In the genomic region with DNA sequence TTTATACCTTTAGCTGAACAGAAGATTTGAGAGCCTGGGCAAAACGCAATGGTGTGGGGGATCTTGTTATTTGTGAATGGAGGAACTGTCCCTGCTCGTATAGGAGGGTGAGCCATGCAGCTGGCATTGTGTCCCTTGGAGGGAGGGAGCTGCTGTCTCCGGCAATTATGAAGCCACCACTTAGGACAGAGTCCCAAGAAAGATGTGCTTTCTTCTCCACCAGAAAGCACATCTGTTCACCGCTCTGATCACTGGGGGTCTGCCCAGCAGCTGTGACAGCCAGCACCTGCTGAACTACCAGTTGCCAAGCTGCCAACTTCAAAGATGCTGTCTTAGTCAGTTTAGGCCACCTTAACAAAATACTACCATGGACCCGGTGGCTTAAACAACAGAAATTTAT, we compare ENCODE assay signal across 17 cellular contexts.
DNase-seq lines count a peak whose midpoint lies in the region; ATAC-seq and TF ChIP-seq lines count a peak whose summit lies in the region.
"Had no signal": no experiment of that assay in that cellular context is flagged by ENCODE, and none has a peak within 500 bp of the region (broad histone marks: within the 10 kb centered on the region; RNA-seq: fewer than 3 reads in every experiment).

No MANE protein-coding gene starts in this region.

- H2BK15ac ChIP-seq in mesendoderm (replicated peaks; ENCODE audit: low read depth): no peak overlapping the region

- H3K4me1 Mint-ChIP-seq in activated naive CD8-positive, alpha-beta T cell (ENCODE audit: low read depth): peaks cover 23% of the 10 kb centered on the region
- peaks cover 18% of the 10 kb centered on the region for H3K4me1 Mint-ChIP-seq in activated naive CD8-positive, alpha-beta T cell treated with anti-CD3 and anti-CD28 coated beads, Interleukin-2, amount 50 U/mL, for 24 hours
- H3K4me1 Mint-ChIP-seq in T-cell: peaks cover 22 to 33% (median 24%) of the 10 kb centered on the region in 3 donors

- no peak overlapping the region for H3K4me3 Mint-ChIP-seq in activated naive CD8-positive, alpha-beta T cell
- no peak overlapping the region for H3K4me3 Mint-ChIP-seq in activated naive CD8-positive, alpha-beta T cell treated with anti-CD3 and anti-CD28 coated beads, Interleukin-2, amount 50 U/mL, for 24 hours
- no peak overlapping the region for H3K4me3 Mint-ChIP-seq in T-cell
- H3K4me3 Mint-ChIP-seq: neural progenitor cell had no signal

- H3K4me2 ChIP-seq in mesendoderm (ENCODE audit: low read length): no peak overlapping the region
- H3K4me2 ChIP-seq in PC-9: no peak overlapping the region
- H3K4me2 ChIP-seq: neural progenitor cell had no signal

- no peaks in the 10 kb centered on the region for H3K36me3 ChIP-seq in mesendoderm (ENCODE audit: control insufficient read depth, insufficient read depth, low read length)
- H3K36me3 ChIP-seq in uterus: no peaks in the 10 kb centered on the region
- no peaks in the 10 kb centered on the region for H3K36me3 ChIP-seq in PC-9 (ENCODE audit: low read depth)
- H3K36me3 ChIP-seq: neural progenitor cell had no signal

- peaks cover 8% of the 10 kb centered on the region for H3K36me3 Mint-ChIP-seq in activated naive CD8-positive, alpha-beta T cell
- H3K36me3 Mint-ChIP-seq in activated naive CD8-positive, alpha-beta T cell treated with anti-CD3 and anti-CD28 coated beads, Interleukin-2, amount 50 U/mL, for 24 hours (ENCODE audit: low read depth): peaks cover 2% of the 10 kb centered on the region
- H3K36me3 Mint-ChIP-seq in T-cell: peaks cover 22% of the 10 kb centered on the region
- H3K36me3 Mint-ChIP-seq: neural progenitor cell had no signal

- no peak overlapping the region for H3K23ac ChIP-seq in mesendoderm (ENCODE audit: low read length)

- H3K4me1 ChIP-seq in mesendoderm (ENCODE audit: control insufficient read depth, low read depth, low read length): peaks cover 7% of the 10 kb centered on the region
- H3K4me1 ChIP-seq in uterus: peaks cover 0 to 10% of the 10 kb centered on the region in 2 donors
- no peaks in the 10 kb centered on the region for H3K4me1 ChIP-seq in PC-9 (replicated peaks; ENCODE audit: insufficient read depth)

- H3K9me3 ChIP-seq in uterus: no peaks in the 10 kb centered on the region
- H3K9me3 ChIP-seq in PC-9 (ENCODE audit: insufficient read depth, low read depth): no peaks in the 10 kb centered on the region

- no peak overlapping the region for H3K4me3 ChIP-seq in mesendoderm (ENCODE audit: low read length)
- H3K4me3 ChIP-seq in uterus: no peak overlapping the region
- no peak overlapping the region for H3K4me3 ChIP-seq in PC-9
- H3K4me3 ChIP-seq: K562, neural progenitor cell had no signal

- no peak overlapping the region for H2BK120ac ChIP-seq in mesendoderm (ENCODE audit: low read depth, low read length)

- H3K56ac ChIP-seq in mesendoderm (ENCODE audit: low read length): peak overlapping the region; percentile 25

- BruUV-seq in PC-9 (replicated peaks; lab: Mats Ljungman, UMichigan): no TSS peak

- H3K9ac ChIP-seq in mesendoderm (ENCODE audit: low read length): no peak overlapping the region
- H3K9ac ChIP-seq: neural progenitor cell had no signal

- H4K20me1 ChIP-seq in PC-9 (ENCODE audit: insufficient read depth): no peaks in the 10 kb centered on the region

- H2AFZ ChIP-seq in PC-9: no peak overlapping the region
- H2AFZ ChIP-seq: neural progenitor cell had no signal

- POLR2A ChIA-PET in T-cell (lab: Charles Lee) (no interaction called here), PC-9 (lab: Charles Lee; ENCODE audit: unreplicated experiment) (no interaction called here)

- intact Hi-C loops in uterus (cut with DNase I; ENCODE audit: low total_unique reads) (loop anchor here (10.0 kb wide), 2 partner anchors 169 to 1309 kb away; no protein-coding TSS in a partner anchor), PC-9 (cut with micrococcal nuclease; ENCODE audit: unreplicated experiment) (loop anchor here (10.0 kb wide), 2 partner anchors 121 to 1099 kb away; no protein-coding TSS in a partner anchor)

- peaks cover 2% of the 10 kb centered on the region for H3K79me1 ChIP-seq in mesendoderm (ENCODE audit: low read length)

- H3K9me3 Mint-ChIP-seq in activated naive CD8-positive, alpha-beta T cell (ENCODE audit: low read depth): no peaks in the 10 kb centered on the region
- H3K9me3 Mint-ChIP-seq in activated naive CD8-positive, alpha-beta T cell treated with anti-CD3 and anti-CD28 coated beads, Interleukin-2, amount 50 U/mL, for 24 hours: no peaks in the 10 kb centered on the region
- H3K9me3 Mint-ChIP-seq in T-cell: no peaks in the 10 kb centered on the region
- H3K9me3 Mint-ChIP-seq: neural progenitor cell had no signal

- no peak overlapping the region for H4K8ac ChIP-seq in mesendoderm (ENCODE audit: low read depth, low read length)

- DNase-seq in activated naive CD8-positive, alpha-beta T cell treated with anti-CD3 and anti-CD28 coated beads, Interleukin-2, amount 50 U/mL, for 24 hours: no peak
- no peak for DNase-seq in T-cell
- no peak for DNase-seq in mesendoderm
- DNase-seq in uterus: no peak
- no peak for DNase-seq in OCI-M2 (lab: John Stamatoyannopoulos, UW; ENCODE audit: unreplicated experiment)
- no peak for DNase-seq in NCI-H526 treated with DMSO at 0.1 percent for 48 hours (lab: John Stamatoyannopoulos, UW)
- no peak for DNase-seq in PC-9
- DNase-seq: activated CD4-positive, alpha-beta T cell treated with anti-CD3 and anti-CD28 coated beads, Interleukin-2, amount 50 U/mL, for 4 hours; COR-L47; cortex of kidney; GDM1; NCI-H1105 treated with DMSO at 0.1 percent for 48 hours; NCI-H2171 treated with DMSO at 0.1 percent for 48 hours; right cardiac atrium had no signal

- peak overlapping the region; percentile 41 for H3K27ac Mint-ChIP-seq in activated naive CD8-positive, alpha-beta T cell
- H3K27ac Mint-ChIP-seq in activated naive CD8-positive, alpha-beta T cell treated with anti-CD3 and anti-CD28 coated beads, Interleukin-2, amount 50 U/mL, for 24 hours: no peak overlapping the region
- peak overlapping the region; percentile 7 to 58 for H3K27ac Mint-ChIP-seq in T-cell

- H2AK5ac ChIP-seq in mesendoderm (ENCODE audit: low read length): no peak overlapping the region

- WGBS in mesendoderm (ENCODE audit: extremely low coverage, insufficient coverage, low lambda C conversion rate): no CpG with 5 or more reads among the region's 5 CpGs

- CTCF ChIA-PET in T-cell (lab: Charles Lee) (interaction anchor here (0.6 to 1.1 kb wide), 2 partner anchors 181 to 771 kb away, joined by 3 read pairs; no protein-coding TSS in a partner anchor), PC-9 (lab: Charles Lee) (interaction anchor here (0.6 kb wide), 1 partner anchor 1319 kb away, joined by 4 read pairs; no protein-coding TSS in a partner anchor)

- H3K18ac ChIP-seq in mesendoderm (ENCODE audit: low read length): no peak overlapping the region

- H3K79me2 ChIP-seq in mesendoderm (ENCODE audit: control insufficient read depth, insufficient read depth, low read length) (no peaks in the 10 kb centered on the region), PC-9 (ENCODE audit: low read depth) (no peaks in the 10 kb centered on the region)

- H3F3A ChIP-seq in PC-9 (ENCODE audit: insufficient read depth, low read depth): no peaks in the 10 kb centered on the region

- H3K27me3 ChIP-seq in mesendoderm (ENCODE audit: insufficient read depth, low read length, poor library complexity) (no peaks in the 10 kb centered on the region), uterus (no peaks in the 10 kb centered on the region), PC-9 (ENCODE audit: insufficient read depth, low read depth) (no peaks in the 10 kb centered on the region)
- H3K27me3 ChIP-seq: neural progenitor cell had no signal

- H3K9me2 ChIP-seq in PC-9 (ENCODE audit: insufficient read depth): no peaks in the 10 kb centered on the region

- H3K27me3 Mint-ChIP-seq in activated naive CD8-positive, alpha-beta T cell: no peaks in the 10 kb centered on the region
- H3K27me3 Mint-ChIP-seq in activated naive CD8-positive, alpha-beta T cell treated with anti-CD3 and anti-CD28 coated beads, Interleukin-2, amount 50 U/mL, for 24 hours: no peaks in the 10 kb centered on the region
- no peaks in the 10 kb centered on the region for H3K27me3 Mint-ChIP-seq in T-cell

- no peak for TF ChIP-seq POLR2A in uterus (IDR thresholded peaks at IDR 0.05)

- H3K4ac ChIP-seq in mesendoderm (ENCODE audit: low read depth, low read length): peak overlapping the region; percentile 18

- no peak for TF ChIP-seq CTCF in uterus (IDR thresholded peaks at IDR 0.05)
- no peak for TF ChIP-seq CTCF in PC-9 (conservative IDR thresholded peaks at IDR 0.05)

- no peak overlapping the region for H3K27ac ChIP-seq in mesendoderm (ENCODE audit: low read depth, low read length)
- peak overlapping the region; percentile 60 to 80 for H3K27ac ChIP-seq in uterus
- no peak overlapping the region for H3K27ac ChIP-seq in PC-9
- H3K27ac ChIP-seq: neural progenitor cell had no signal

- no peak overlapping the region for H2BK5ac ChIP-seq in mesendoderm (ENCODE audit: low read length)

- no peak for ATAC-seq in activated naive CD8-positive, alpha-beta T cell treated with anti-CD3 and anti-CD28 coated beads, Interleukin-2, amount 50 U/mL, for 24 hours
- no peak for ATAC-seq in T-cell (replicated peaks in 1 of 4)

- no peak overlapping the region for H4K5ac ChIP-seq in mesendoderm (ENCODE audit: low read length)

Comparison
In these comparisons a context has a peak if more than half of its experiments do, and no peak if none do; other contexts are left out.
1. H3K27ac ChIP-seq: peak in uterus (2 of 2); none in mesendoderm (single experiment) and PC-9 (single experiment).